8 cellular contexts compared by ENCODE assay signal in the genomic region with DNA sequence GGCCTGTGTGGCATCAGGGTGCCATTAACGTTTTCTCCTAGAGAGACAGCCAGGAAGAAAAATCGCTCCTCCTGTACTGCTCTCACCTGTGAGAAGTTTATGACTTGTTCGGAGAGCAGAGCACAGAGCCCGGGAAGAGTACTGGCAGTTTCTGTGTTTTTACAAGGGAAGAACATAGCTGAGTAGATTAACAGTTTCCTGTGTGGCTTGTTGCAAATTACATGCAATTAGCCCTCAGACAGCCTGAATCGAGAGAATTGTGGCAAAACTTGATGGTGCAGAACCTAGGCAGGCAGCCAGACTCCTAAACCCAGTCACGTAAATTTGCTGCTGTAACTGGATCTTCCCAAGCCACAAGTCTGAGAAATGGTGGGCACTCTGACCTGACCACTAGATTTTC. TPM values are rescaled to one million over a fixed set of nuclear protein-coding genes. Genes with fewer than 3 reads are reported as not detected.
A peak's percentile ranks its signal among the peaks of the same experiment; 100 is the strongest.
DNase-seq lines count a peak whose midpoint lies in the region; ATAC-seq and TF ChIP-seq lines count a peak whose summit lies in the region.

No MANE protein-coding gene starts in this region.

- POLR2A ChIA-PET in WTC11 (lab: Charles Lee): interaction anchor here (0.7 kb wide), 1 partner anchor 345 kb away, joined by 3 read pairs; no protein-coding TSS in a partner anchor

- no peaks in the 10 kb centered on the region for H3K27me3 Mint-ChIP-seq in WTC11 (ENCODE audit: low read depth)

- peaks cover 5% of the 10 kb centered on the region for H3K36me3 Mint-ChIP-seq in WTC11
- H3K36me3 Mint-ChIP-seq in stimulated activated effector memory CD8-positive, alpha-beta T cell treated with anti-CD3 and anti-CD28 coated beads, Interleukin-12 subunit alpha, Interleukin-12 subunit beta, amount 100 ng/mL, for 72 hours: no peaks in the 10 kb centered on the region

- CTCF ChIA-PET in WTC11 (lab: Charles Lee): no interaction called here

- DNase-seq in DMS79 (lab: John Stamatoyannopoulos, UW) (peak; percentile 83), WTC11 (ENCODE audit: low spot score) (no peak), pons (ENCODE audit: low spot score) (no peak), NCI-H187 (lab: John Stamatoyannopoulos, UW) (no peak), inferior parietal cortex (ENCODE audit: extremely low spot score) (no peak)
- no peak for DNase-seq in stimulated activated effector memory CD8-positive, alpha-beta T cell treated with anti-CD3 and anti-CD28 coated beads, Interleukin-12 subunit alpha, Interleukin-12 subunit beta, amount 100 ng/mL, for 72 hours (ENCODE audit: low spot score in 2 of 2)

- peaks cover 6% of the 10 kb centered on the region for H3K9me3 Mint-ChIP-seq in WTC11
- H3K9me3 Mint-ChIP-seq in stimulated activated effector memory CD8-positive, alpha-beta T cell treated with anti-CD3 and anti-CD28 coated beads, Interleukin-12 subunit alpha, Interleukin-12 subunit beta, amount 100 ng/mL, for 72 hours: no peaks in the 10 kb centered on the region

- H3K27ac Mint-ChIP-seq in WTC11: peak overlapping the region; percentile 73
- no peak overlapping the region for H3K27ac Mint-ChIP-seq in stimulated activated effector memory CD8-positive, alpha-beta T cell treated with anti-CD3 and anti-CD28 coated beads, Interleukin-12 subunit alpha, Interleukin-12 subunit beta, amount 100 ng/mL, for 72 hours

- peaks cover 43% of the 10 kb centered on the region for H3K4me1 Mint-ChIP-seq in WTC11
- peaks cover 6% of the 10 kb centered on the region for H3K4me1 Mint-ChIP-seq in stimulated activated effector memory CD8-positive, alpha-beta T cell treated with anti-CD3 and anti-CD28 coated beads, Interleukin-12 subunit alpha, Interleukin-12 subunit beta, amount 100 ng/mL, for 72 hours

- ATAC-seq in GM19467 (IDR thresholded peaks at IDR 0.05; ENCODE audit: unreplicated experiment) (peak; percentile 40), HG03469 (IDR thresholded peaks at IDR 0.05; ENCODE audit: unreplicated experiment) (peak; percentile 50), WTC11 (peak; percentile 62)
- no peak for ATAC-seq in stimulated activated effector memory CD8-positive, alpha-beta T cell treated with anti-CD3 and anti-CD28 coated beads, Interleukin-12 subunit alpha, Interleukin-12 subunit beta, amount 100 ng/mL, for 72 hours

- no peak overlapping the region for H3K4me3 Mint-ChIP-seq in WTC11
- no peak overlapping the region for H3K4me3 Mint-ChIP-seq in stimulated activated effector memory CD8-positive, alpha-beta T cell treated with anti-CD3 and anti-CD28 coated beads, Interleukin-12 subunit alpha, Interleukin-12 subunit beta, amount 100 ng/mL, for 72 hours

- TF ChIP-seq CTCF in WTC11 (IDR thresholded peaks at IDR 0.05): no peak

TF ChIP-seq in WTC11, 78 proteins besides CTCF, POLR2A, EP300 and RAD21 (continues in another document):
- TF ChIP-seq GABPB1 (CRISPR knock-in tag; IDR thresholded peaks at IDR 0.05) (no peak), NR1H2 (CRISPR knock-in tag; IDR thresholded peaks at IDR 0.05) (no peak), MXD4 (CRISPR knock-in tag; IDR thresholded peaks at IDR 0.05; ENCODE audit: borderline replicate concordance) (no peak), OVOL2 (CRISPR knock-in tag; IDR thresholded peaks at IDR 0.05; ENCODE audit: borderline replicate concordance) (no peak), TCF7 (CRISPR knock-in tag; IDR thresholded peaks at IDR 0.05; ENCODE audit: low read depth) (no peak), ATF1 (CRISPR knock-in tag; IDR thresholded peaks at IDR 0.05) (no peak), EMX1 (CRISPR knock-in tag; IDR thresholded peaks at IDR 0.05) (no peak), SMAD3 (CRISPR knock-in tag; IDR thresholded peaks at IDR 0.05; ENCODE audit: borderline replicate concordance) (no peak), GTF2I (CRISPR knock-in tag; conservative IDR thresholded peaks at IDR 0.05) (no peak), ZNF423 (CRISPR knock-in tag; IDR thresholded peaks at IDR 0.05) (no peak), ELF4 (CRISPR knock-in tag; IDR thresholded peaks at IDR 0.05; ENCODE audit: low read depth) (no peak)
- TF ChIP-seq, protein P1, sequence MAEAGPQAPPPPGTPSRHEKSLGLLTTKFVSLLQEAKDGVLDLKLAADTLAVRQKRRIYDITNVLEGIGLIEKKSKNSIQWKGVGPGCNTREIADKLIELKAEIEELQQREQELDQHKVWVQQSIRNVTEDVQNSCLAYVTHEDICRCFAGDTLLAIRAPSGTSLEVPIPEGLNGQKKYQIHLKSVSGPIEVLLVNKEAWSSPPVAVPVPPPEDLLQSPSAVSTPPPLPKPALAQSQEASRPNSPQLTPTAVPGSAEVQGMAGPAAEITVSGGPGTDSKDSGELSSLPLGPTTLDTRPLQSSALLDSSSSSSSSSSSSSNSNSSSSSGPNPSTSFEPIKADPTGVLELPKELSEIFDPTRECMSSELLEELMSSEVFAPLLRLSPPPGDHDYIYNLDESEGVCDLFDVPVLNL (CRISPR knock-in tag; IDR thresholded peaks at IDR 0.05; ENCODE audit: borderline replicate concordance, low read depth): no peak
- TF ChIP-seq, protein P2, sequence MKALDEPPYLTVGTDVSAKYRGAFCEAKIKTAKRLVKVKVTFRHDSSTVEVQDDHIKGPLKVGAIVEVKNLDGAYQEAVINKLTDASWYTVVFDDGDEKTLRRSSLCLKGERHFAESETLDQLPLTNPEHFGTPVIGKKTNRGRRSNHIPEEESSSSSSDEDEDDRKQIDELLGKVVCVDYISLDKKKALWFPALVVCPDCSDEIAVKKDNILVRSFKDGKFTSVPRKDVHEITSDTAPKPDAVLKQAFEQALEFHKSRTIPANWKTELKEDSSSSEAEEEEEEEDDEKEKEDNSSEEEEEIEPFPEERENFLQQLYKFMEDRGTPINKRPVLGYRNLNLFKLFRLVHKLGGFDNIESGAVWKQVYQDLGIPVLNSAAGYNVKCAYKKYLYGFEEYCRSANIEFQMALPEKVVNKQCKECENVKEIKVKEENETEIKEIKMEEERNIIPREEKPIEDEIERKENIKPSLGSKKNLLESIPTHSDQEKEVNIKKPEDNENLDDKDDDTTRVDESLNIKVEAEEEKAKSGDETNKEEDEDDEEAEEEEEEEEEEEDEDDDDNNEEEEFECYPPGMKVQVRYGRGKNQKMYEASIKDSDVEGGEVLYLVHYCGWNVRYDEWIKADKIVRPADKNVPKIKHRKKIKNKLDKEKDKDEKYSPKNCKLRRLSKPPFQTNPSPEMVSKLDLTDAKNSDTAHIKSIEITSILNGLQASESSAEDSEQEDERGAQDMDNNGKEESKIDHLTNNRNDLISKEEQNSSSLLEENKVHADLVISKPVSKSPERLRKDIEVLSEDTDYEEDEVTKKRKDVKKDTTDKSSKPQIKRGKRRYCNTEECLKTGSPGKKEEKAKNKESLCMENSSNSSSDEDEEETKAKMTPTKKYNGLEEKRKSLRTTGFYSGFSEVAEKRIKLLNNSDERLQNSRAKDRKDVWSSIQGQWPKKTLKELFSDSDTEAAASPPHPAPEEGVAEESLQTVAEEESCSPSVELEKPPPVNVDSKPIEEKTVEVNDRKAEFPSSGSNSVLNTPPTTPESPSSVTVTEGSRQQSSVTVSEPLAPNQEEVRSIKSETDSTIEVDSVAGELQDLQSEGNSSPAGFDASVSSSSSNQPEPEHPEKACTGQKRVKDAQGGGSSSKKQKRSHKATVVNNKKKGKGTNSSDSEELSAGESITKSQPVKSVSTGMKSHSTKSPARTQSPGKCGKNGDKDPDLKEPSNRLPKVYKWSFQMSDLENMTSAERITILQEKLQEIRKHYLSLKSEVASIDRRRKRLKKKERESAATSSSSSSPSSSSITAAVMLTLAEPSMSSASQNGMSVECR (CRISPR knock-in tag; IDR thresholded peaks at IDR 0.05; ENCODE audit: borderline replicate concordance): no peak
- TF ChIP-seq, protein P3, sequence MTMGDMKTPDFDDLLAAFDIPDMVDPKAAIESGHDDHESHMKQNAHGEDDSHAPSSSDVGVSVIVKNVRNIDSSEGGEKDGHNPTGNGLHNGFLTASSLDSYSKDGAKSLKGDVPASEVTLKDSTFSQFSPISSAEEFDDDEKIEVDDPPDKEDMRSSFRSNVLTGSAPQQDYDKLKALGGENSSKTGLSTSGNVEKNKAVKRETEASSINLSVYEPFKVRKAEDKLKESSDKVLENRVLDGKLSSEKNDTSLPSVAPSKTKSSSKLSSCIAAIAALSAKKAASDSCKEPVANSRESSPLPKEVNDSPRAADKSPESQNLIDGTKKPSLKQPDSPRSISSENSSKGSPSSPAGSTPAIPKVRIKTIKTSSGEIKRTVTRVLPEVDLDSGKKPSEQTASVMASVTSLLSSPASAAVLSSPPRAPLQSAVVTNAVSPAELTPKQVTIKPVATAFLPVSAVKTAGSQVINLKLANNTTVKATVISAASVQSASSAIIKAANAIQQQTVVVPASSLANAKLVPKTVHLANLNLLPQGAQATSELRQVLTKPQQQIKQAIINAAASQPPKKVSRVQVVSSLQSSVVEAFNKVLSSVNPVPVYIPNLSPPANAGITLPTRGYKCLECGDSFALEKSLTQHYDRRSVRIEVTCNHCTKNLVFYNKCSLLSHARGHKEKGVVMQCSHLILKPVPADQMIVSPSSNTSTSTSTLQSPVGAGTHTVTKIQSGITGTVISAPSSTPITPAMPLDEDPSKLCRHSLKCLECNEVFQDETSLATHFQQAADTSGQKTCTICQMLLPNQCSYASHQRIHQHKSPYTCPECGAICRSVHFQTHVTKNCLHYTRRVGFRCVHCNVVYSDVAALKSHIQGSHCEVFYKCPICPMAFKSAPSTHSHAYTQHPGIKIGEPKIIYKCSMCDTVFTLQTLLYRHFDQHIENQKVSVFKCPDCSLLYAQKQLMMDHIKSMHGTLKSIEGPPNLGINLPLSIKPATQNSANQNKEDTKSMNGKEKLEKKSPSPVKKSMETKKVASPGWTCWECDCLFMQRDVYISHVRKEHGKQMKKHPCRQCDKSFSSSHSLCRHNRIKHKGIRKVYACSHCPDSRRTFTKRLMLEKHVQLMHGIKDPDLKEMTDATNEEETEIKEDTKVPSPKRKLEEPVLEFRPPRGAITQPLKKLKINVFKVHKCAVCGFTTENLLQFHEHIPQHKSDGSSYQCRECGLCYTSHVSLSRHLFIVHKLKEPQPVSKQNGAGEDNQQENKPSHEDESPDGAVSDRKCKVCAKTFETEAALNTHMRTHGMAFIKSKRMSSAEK (CRISPR knock-in tag; IDR thresholded peaks at IDR 0.05; ENCODE audit: borderline replicate concordance): no peak

RNA-seq across cellular contexts. Expression of gene PRKACG, which starts 32.1 kb away (rescaled TPM):
- not detected in 3 replicates for total RNA-seq in WTC11 (2021)

RNA-seq across cellular contexts. Expression of gene FXN, which starts 53.7 kb away (rescaled TPM):
- 28.7 to 30.6 TPM (median 29.4 TPM) in 3 replicates for total RNA-seq in WTC11 (2021)
